In genomic region chrX:41384041-41384705, GRCh38 we compare ENCODE assay signal across 8 cellular contexts. TPM values are rescaled to one million over a fixed set of nuclear protein-coding genes. Genes with fewer than 3 reads are reported as not detected.
A peak's percentile ranks its signal among the peaks of the same experiment; 100 is the strongest.
DNase-seq lines count a peak whose midpoint lies in the region; ATAC-seq lines count a peak whose summit lies in the region.

No MANE protein-coding gene starts in this region.

- H3K4me1 ChIP-seq in SJSA1 (replicated peaks) (peaks cover 25% of the 10 kb centered on the region), adipocyte (ENCODE audit: control insufficient read depth, insufficient read depth, low read length) (peaks cover 25% of the 10 kb centered on the region)

- H3K27me3 ChIP-seq in SJSA1 (replicated peaks) = no peaks in the 10 kb centered on the region
- peaks cover 4% of the 10 kb centered on the region for H3K27me3 ChIP-seq in adipocyte (replicated peaks; ENCODE audit: control insufficient read depth, insufficient read depth, low read length)

- no peak overlapping the region for H3K9ac ChIP-seq in adipocyte (ENCODE audit: low read length)

- ATAC-seq in left lobe of liver (peak; percentile 67), HG03280 (IDR thresholded peaks at IDR 0.05; ENCODE audit: unreplicated experiment) (no peak), GM21526 (IDR thresholded peaks at IDR 0.05; ENCODE audit: low FRiP score, unreplicated experiment) (no peak)

- no peak overlapping the region for H3K4me3 ChIP-seq in SJSA1
- H3K4me3 ChIP-seq in adipocyte (ENCODE audit: low read length) = no peak overlapping the region

- peak; percentile 6 for DNase-seq in GOT3 (lab: John Stamatoyannopoulos, UW)
- DNase-seq in SJSA1 (ENCODE audit: low read depth in 1 of 2, low spot score in 2 of 2) = peak; percentile 44 to 69
- DNase-seq in adipocyte (ENCODE audit: low read depth) = peak; percentile 8
- DNase-seq in left lobe of liver (ENCODE audit: low spot score) = peak; percentile 73
- peak in 4 of 6 experiments; percentile 4 to 43 (median 16) for DNase-seq in stimulated activated naive CD4-positive, alpha-beta T cell (lab: John Stamatoyannopoulos, UW)
- DNase-seq in NCI-H524 (lab: John Stamatoyannopoulos, UW) = no peak

- H3K36me3 ChIP-seq in SJSA1 (no peaks in the 10 kb centered on the region), adipocyte (ENCODE audit: control insufficient read depth, insufficient read depth, low read length, severe bottlenecking) (no peaks in the 10 kb centered on the region)

- H3K9me3 ChIP-seq in SJSA1 (replicated peaks) (no peaks in the 10 kb centered on the region), adipocyte (ENCODE audit: control insufficient read depth, low read length) (no peaks in the 10 kb centered on the region)

- H3K27ac ChIP-seq in SJSA1 = peak overlapping the region; percentile 68

RNA-seq across cellular contexts. Expression of gene DDX3X, which starts 50.2 kb away (rescaled TPM):
- 134 and 228 TPM in 2 replicates for total RNA-seq in SJSA1 (2014; rRNA removed; shearing (Covaris generic))
- 92.3 TPM for total RNA-seq in left lobe of liver

Comparison
In these comparisons a context has a peak if more than half of its experiments do, and no peak if none do; other contexts are left out.
1. DNase-seq: peak in GOT3 (single experiment), SJSA1 (2 of 2), adipocyte (single experiment), left lobe of liver (single experiment) and stimulated activated naive CD4-positive, alpha-beta T cell (4 of 6); none in NCI-H524 (0 of 2).